Comparison of ENCODE assay signal across 1 cellular context in genomic region chr13:113337556-113337955, GRCh38.
TF ChIP-seq lines count a peak whose summit lies in the region.

No MANE protein-coding gene starts in this region.

TF ChIP-seq in K562, 482 proteins besides CTCF, POLR2A, EP300 and RAD21 (continued from another document):
- TF ChIP-seq ZNF655 (CRISPR knock-in tag; IDR thresholded peaks at IDR 0.05) = no peak
- peak; percentile 20; the same call in 1 of the 2 replicates for TF ChIP-seq ZBTB33 (CRISPR knock-in tag; IDR thresholded peaks at IDR 0.05)
- TF ChIP-seq ZKSCAN8 (CRISPR knock-in tag; IDR thresholded peaks at IDR 0.05) = no peak
